In the genomic region with DNA sequence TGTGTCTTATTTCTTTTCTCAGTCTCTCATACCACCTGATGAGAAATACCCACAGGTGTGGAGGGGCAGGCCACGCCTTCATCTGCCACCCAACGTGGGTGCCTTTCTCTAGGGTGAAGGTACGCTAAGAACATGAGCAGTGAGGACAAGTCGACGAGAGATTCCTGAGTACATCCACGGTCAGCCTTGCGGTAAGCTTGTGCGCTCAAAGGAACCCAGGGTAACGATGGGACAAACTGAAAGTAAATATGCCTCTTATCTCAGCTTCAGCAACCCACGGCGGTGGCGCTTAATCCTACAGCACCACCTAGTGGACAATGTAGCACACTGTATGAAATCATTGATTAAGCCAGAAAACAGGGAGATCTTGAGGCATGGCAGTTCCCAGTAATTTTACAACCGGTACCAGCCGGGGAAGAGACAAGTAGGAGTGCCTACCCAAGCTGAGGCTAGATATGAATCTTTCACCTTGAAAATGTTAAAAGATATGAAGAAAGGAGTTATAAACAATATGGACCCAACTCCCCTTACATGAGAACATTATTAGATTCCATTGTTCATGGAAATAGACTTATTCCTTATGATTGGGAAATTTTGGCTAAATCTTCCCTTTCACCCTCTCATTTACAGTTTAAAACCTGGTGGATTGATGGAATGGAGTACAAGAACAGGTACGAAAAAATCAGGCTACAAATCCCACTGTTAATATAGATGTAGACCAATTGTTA, we compare ENCODE assay signal across 8 cellular contexts.
DNase-seq lines count a peak whose midpoint lies in the region; ATAC-seq and TF ChIP-seq lines count a peak whose summit lies in the region.

No MANE protein-coding gene starts in this region.

- H3K36me3 ChIP-seq in prostate gland (no peaks in the 10 kb centered on the region), upper lobe of right lung (no peaks in the 10 kb centered on the region)

- peaks cover 9% of the 10 kb centered on the region for H3K4me1 Mint-ChIP-seq in activated naive CD4-positive, alpha-beta T cell treated with anti-CD3 and anti-CD28 coated beads, Interleukin-2, amount 10 ng/mL, durations not matched to agents 7 days and 5 days

- H3K27me3 Mint-ChIP-seq in activated naive CD4-positive, alpha-beta T cell treated with anti-CD3 and anti-CD28 coated beads, Interleukin-2, amount 10 ng/mL, durations not matched to agents 7 days and 5 days, result no peaks in the 10 kb centered on the region

- POLR2A ChIA-PET in RWPE1 (lab: Yijun Ruan, JAX; ENCODE audit: low non-redundant PET), result no interaction called here

- H3K4me1 ChIP-seq in prostate gland (replicated peaks) (no peaks in the 10 kb centered on the region), upper lobe of right lung (no peaks in the 10 kb centered on the region)

- H3K4me3 ChIP-seq in prostate gland (peak overlapping the region; percentile 18 to 28), upper lobe of right lung (peak overlapping the region; percentile 52)

- H3K9me3 ChIP-seq in prostate gland (no peaks in the 10 kb centered on the region), upper lobe of right lung (no peaks in the 10 kb centered on the region)

- DNase-seq in HuH-7.5 (ENCODE audit: low spot score) (peak; percentile 3), RWPE1 (ENCODE audit: low spot score) (no peak), Right ventricle myocardium inferior (ENCODE audit: missing footprints) (peak; percentile 85), prostate gland (ENCODE audit: low spot score) (peak; percentile 33), upper lobe of right lung (peak; percentile 69), HK-2 (ENCODE audit: unreplicated experiment) (no peak)
- DNase-seq in activated naive CD4-positive, alpha-beta T cell treated with anti-CD3 and anti-CD28 coated beads, Interleukin-2, amount 10 ng/mL, durations not matched to agents 7 days and 5 days, result peak; percentile 79

- ATAC-seq in Right ventricle myocardium inferior (peak; percentile 88), upper lobe of right lung (peak; percentile 100)

- CTCF ChIA-PET in RWPE1 (lab: Yijun Ruan, JAX), result interaction anchor here (0.5 kb wide), 1 partner anchor 129 kb away, joined by 3 read pairs; no protein-coding TSS in a partner anchor
- CTCF ChIA-PET in activated naive CD4-positive, alpha-beta T cell treated with anti-CD3 and anti-CD28 coated beads, Interleukin-2, amount 10 ng/mL, durations not matched to agents 7 days and 5 days (lab: Charles Lee), result interaction anchor here (0.9 to 1.9 kb wide), 3 partner anchors 88 to 214 kb away, joined by 3 to 5 read pairs (median 5); a partner anchor contains a TSS

- H3K27me3 ChIP-seq in prostate gland (replicated peaks; ENCODE audit: insufficient read depth), result no peaks in the 10 kb centered on the region
- no peaks in the 10 kb centered on the region for H3K27me3 ChIP-seq in upper lobe of right lung

- no peak for TF ChIP-seq POLR2A in prostate gland (IDR thresholded peaks at IDR 0.05)

- H3K4me3 Mint-ChIP-seq in activated naive CD4-positive, alpha-beta T cell treated with anti-CD3 and anti-CD28 coated beads, Interleukin-2, amount 10 ng/mL, durations not matched to agents 7 days and 5 days, result peak overlapping the region; percentile 76

- WGBS in prostate gland, result 38% methylated on average over 15 of the region's 15 CpGs

- no peak overlapping the region for H3K27ac ChIP-seq in RWPE1
- H3K27ac ChIP-seq in prostate gland, result peak overlapping the region in 1 of 2 donors; percentile 17
- H3K27ac ChIP-seq in upper lobe of right lung, result peak overlapping the region; percentile 43

- intact Hi-C loops in Right ventricle myocardium inferior (cut with DNase I), result loop anchor here (5.0 kb wide), 1 partner anchor 95 kb away; a partner anchor contains a TSS
- intact Hi-C loops in prostate gland (cut with DNase I), result no loop called here
- intact Hi-C loops in upper lobe of right lung (cut with DNase I), result no loop called here

- TF ChIP-seq CTCF in GM12874 (IDR thresholded peaks at IDR 0.05; ENCODE audit: insufficient read depth, low read depth, low read length), result peak; percentile 51
- TF ChIP-seq CTCF in RWPE1 (conservative IDR thresholded peaks at IDR 0.05; ENCODE audit: low read depth), result peak; percentile 12; the same call in 1 of the 2 replicates
- peak; percentile 73 to 84 (median 80) for TF ChIP-seq CTCF in prostate gland (IDR thresholded peaks at IDR 0.05)
- peak; percentile 93 for TF ChIP-seq CTCF in upper lobe of right lung (IDR thresholded peaks at IDR 0.05)

- H3K9me3 Mint-ChIP-seq in activated naive CD4-positive, alpha-beta T cell treated with anti-CD3 and anti-CD28 coated beads, Interleukin-2, amount 10 ng/mL, durations not matched to agents 7 days and 5 days, result peaks cover 8% of the 10 kb centered on the region

- no peaks in the 10 kb centered on the region for H3K36me3 Mint-ChIP-seq in activated naive CD4-positive, alpha-beta T cell treated with anti-CD3 and anti-CD28 coated beads, Interleukin-2, amount 10 ng/mL, durations not matched to agents 7 days and 5 days

- H3K27ac Mint-ChIP-seq in activated naive CD4-positive, alpha-beta T cell treated with anti-CD3 and anti-CD28 coated beads, Interleukin-2, amount 10 ng/mL, durations not matched to agents 7 days and 5 days, result peak overlapping the region; percentile 70

Comparison
In these comparisons a context has a peak if more than half of its experiments do, and no peak if none do; other contexts are left out.
1. CTCF ChIP-seq: peak in every context shown above with its lines; median percentile 93 in upper lobe of right lung; 80 in prostate gland; 51 in GM12874; 12 in RWPE1.
2. DNase-seq: peak in HuH-7.5 (single experiment), activated naive CD4-positive, alpha-beta T cell treated with anti-CD3 and anti-CD28 coated beads, Interleukin-2, amount 10 ng/mL, durations not matched to agents 7 days and 5 days (single experiment), Right ventricle myocardium inferior (single experiment), prostate gland (single experiment) and upper lobe of right lung (single experiment); none in RWPE1 (single experiment) and HK-2 (single experiment).